8 cellular contexts compared by ENCODE assay signal in the genomic region with DNA sequence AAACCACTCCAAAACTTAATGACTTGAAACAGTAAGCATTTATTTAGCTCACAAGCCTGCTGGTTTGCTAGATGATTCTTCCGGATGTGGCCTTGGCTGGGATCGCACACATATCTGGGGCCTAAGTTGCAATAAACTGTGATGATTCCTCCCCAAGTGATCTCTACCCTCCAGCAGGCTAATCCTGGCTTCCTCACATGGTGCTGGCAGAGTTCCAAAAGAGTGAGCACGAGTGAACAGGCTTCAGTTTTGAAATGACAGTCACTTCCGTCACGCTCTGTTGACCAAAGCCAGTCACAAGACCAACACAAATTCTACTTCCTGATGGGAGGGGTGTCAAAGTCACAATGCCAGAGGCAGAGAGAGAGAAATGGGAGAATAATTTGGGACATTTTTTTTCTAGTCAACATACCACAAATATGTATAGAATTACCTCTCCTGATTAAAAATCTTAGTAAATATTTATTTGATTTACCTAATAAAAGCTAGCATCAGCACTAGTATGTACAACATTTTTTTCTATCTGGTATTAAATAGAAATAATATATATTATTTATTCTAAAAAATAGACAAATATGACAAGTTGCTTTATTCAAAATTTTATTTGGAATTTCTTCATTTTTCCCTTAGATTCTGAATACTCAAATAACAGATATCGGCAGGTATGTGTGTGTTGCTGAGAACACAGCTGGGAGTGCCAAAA.
DNase-seq lines count a peak whose midpoint lies in the region; ATAC-seq and TF ChIP-seq lines count a peak whose summit lies in the region.

No MANE protein-coding gene starts in this region.

- no peak for TF ChIP-seq CTCF in thoracic aorta (IDR thresholded peaks at IDR 0.05)

- H3K27me3 ChIP-seq in thoracic aorta (replicated peaks; ENCODE audit: insufficient read depth), result no peaks in the 10 kb centered on the region

- no peaks in the 10 kb centered on the region for H3K9me3 ChIP-seq in thoracic aorta

- DNase-seq in GM04504 (ENCODE audit: low read depth) (peak; percentile 77), HPDE6-E6E7 (ENCODE audit: extremely low spot score) (peak; percentile 50), NCI-H82 (lab: John Stamatoyannopoulos, UW) (peak; percentile 100), brain pericyte (ENCODE audit: low read depth, low spot score) (peak; percentile 25), kidney glomerular epithelial cell (lab: John Stamatoyannopoulos, UW) (peak; percentile 87), thoracic aorta (ENCODE audit: low spot score) (peak; percentile 59), middle frontal gyrus (ENCODE audit: extremely low spot score, low spot score) (no peak)

- peaks cover 14% of the 10 kb centered on the region for H3K36me3 ChIP-seq in thoracic aorta

- H3K27ac ChIP-seq in thoracic aorta, result peak overlapping the region; percentile 24 to 48

- peaks cover 0 to 20% of the 10 kb centered on the region in 2 donors for H3K4me1 ChIP-seq in thoracic aorta (ENCODE audit: control insufficient read depth in 1 of 2, low read depth in 2 of 2)

- ATAC-seq in GM21529 (IDR thresholded peaks at IDR 0.05; ENCODE audit: unreplicated experiment) (peak; percentile 64), thoracic aorta (ENCODE audit: insufficient number of reproducible peaks, low FRiP score, low read depth) (peak; percentile 71)

- no peak overlapping the region for H3K4me3 ChIP-seq in thoracic aorta
